In genomic region chr16:23754594-23755483, GRCh38 we compare ENCODE assay signal across 13 cellular contexts. TPM values are rescaled to one million over a fixed set of nuclear protein-coding genes. Genes with fewer than 3 reads are reported as not detected.
DNase-seq lines count a peak whose midpoint lies in the region; ATAC-seq and TF ChIP-seq lines count a peak whose summit lies in the region.
"Had no signal": no experiment of that assay in that cellular context is flagged by ENCODE, and none has a peak within 500 bp of the region (broad histone marks: within the 10 kb centered on the region; RNA-seq: fewer than 3 reads in every experiment).

CHP2 (plus strand) TSS chr16:23755026; CDS start chr16:23755050, 24 bp downstream.

- H3K36me3 ChIP-seq in iPS-15b (ENCODE audit: control insufficient read depth, insufficient read depth, low read length) (no peaks in the 10 kb centered on the region), gastrocnemius medialis (no peaks in the 10 kb centered on the region)

- ATAC-seq in gastrocnemius medialis (no peak), GM18517 (IDR thresholded peaks at IDR 0.05; ENCODE audit: unreplicated experiment) (no peak), HG02938 (IDR thresholded peaks at IDR 0.05; ENCODE audit: unreplicated experiment) (no peak), HG03280 (IDR thresholded peaks at IDR 0.05; ENCODE audit: unreplicated experiment) (no peak)

- H3K9me3 ChIP-seq in iPS-15b (ENCODE audit: control insufficient read depth, insufficient read depth, low read length) (no peaks in the 10 kb centered on the region), gastrocnemius medialis (no peaks in the 10 kb centered on the region)

- TF ChIP-seq CTCF in GM20000 (IDR thresholded peaks at IDR 0.05; ENCODE audit: extremely low read depth, missing control alignments) = no peak
- no peak for TF ChIP-seq CTCF in gastrocnemius medialis (IDR thresholded peaks at IDR 0.05 in 4 of 5, conservative IDR thresholded peaks at IDR 0.05 in 1 of 5)

- intact Hi-C loops in gastrocnemius medialis (cut with DNase I; ENCODE audit: low total_unique reads) = no loop called here

- peak within 1 kb of the TSS; percentile 73 for H3K4me3 ChIP-seq in iPS-15b (ENCODE audit: low read depth, low read length)
- H3K4me3 ChIP-seq in gastrocnemius medialis = peak within 1 kb of the TSS in 3 of 4 donors; percentile 10 to 17 (median 11)

- H3K27ac Mint-ChIP-seq in activated naive CD8-positive, alpha-beta T cell treated with anti-CD3 and anti-CD28 coated beads for 36 hours = no peak within 1 kb of the TSS
- H3K27ac Mint-ChIP-seq: activated T-helper 2 cell treated with anti-CD3 and anti-CD28 coated beads, Interferon-gamma antibody, Interleukin-2, Interleukin-4, amounts not matched to agents 10 μg/mL and 5 μg/mL and 100 μg/mL, durations not matched to agents 14 hours and 24 hours and 36 hours had no signal

- H3K36me3 Mint-ChIP-seq in activated naive CD8-positive, alpha-beta T cell treated with anti-CD3 and anti-CD28 coated beads for 36 hours = no peaks in the 10 kb centered on the region

- peaks cover 63% of the 10 kb centered on the region for H3K27me3 Mint-ChIP-seq in activated naive CD8-positive, alpha-beta T cell treated with anti-CD3 and anti-CD28 coated beads for 36 hours

- TF ChIP-seq POLR2A in gastrocnemius medialis (IDR thresholded peaks at IDR 0.05) = no peak

- H3K4me1 ChIP-seq in iPS-15b (ENCODE audit: control insufficient read depth, insufficient read depth, low read length) (peaks cover 6% of the 10 kb centered on the region), gastrocnemius medialis (no peaks in the 10 kb centered on the region)

- no peak within 1 kb of the TSS for H3K27ac ChIP-seq in gastrocnemius medialis

- H3K9ac ChIP-seq in iPS-15b (ENCODE audit: low read depth, low read length) = no peak within 1 kb of the TSS

- no peaks in the 10 kb centered on the region for H3K9me3 Mint-ChIP-seq in activated naive CD8-positive, alpha-beta T cell treated with anti-CD3 and anti-CD28 coated beads for 36 hours
- H3K9me3 Mint-ChIP-seq: activated T-helper 2 cell treated with anti-CD3 and anti-CD28 coated beads, Interferon-gamma antibody, Interleukin-2, Interleukin-4, amounts not matched to agents 10 μg/mL and 5 μg/mL and 100 μg/mL, durations not matched to agents 14 hours and 24 hours and 36 hours had no signal

- H3K4me3 Mint-ChIP-seq in activated naive CD8-positive, alpha-beta T cell treated with anti-CD3 and anti-CD28 coated beads for 36 hours = no peak within 1 kb of the TSS
- H3K4me3 Mint-ChIP-seq: neural crest cell had no signal

- in situ Hi-C loops in gastrocnemius medialis (cut with MboI; ENCODE audit: low sequenced_read_pairs in 4 of 4) = no loop called here

- H3K4me1 Mint-ChIP-seq in activated naive CD8-positive, alpha-beta T cell treated with anti-CD3 and anti-CD28 coated beads for 36 hours = no peaks in the 10 kb centered on the region
- H3K4me1 Mint-ChIP-seq: neural crest cell had no signal

- DNase-seq in GM20000 (ENCODE audit: low spot score) (peak; percentile 38), gastrocnemius medialis (no peak), CD1c-positive myeloid dendritic cell (ENCODE audit: extremely low spot score) (no peak)
- DNase-seq in activated naive CD8-positive, alpha-beta T cell treated with anti-CD3 and anti-CD28 coated beads for 36 hours = peak; percentile 9
- DNase-seq: erythroblast, GF-D8, NCI-H2081 treated with DMSO at 0.1 percent for 48 hours had no signal

- H3K27me3 ChIP-seq in iPS-15b (ENCODE audit: control insufficient read depth, insufficient read depth, low read length) (peaks cover 19% of the 10 kb centered on the region), gastrocnemius medialis (peaks cover 22 to 24% (median 24%) of the 10 kb centered on the region in 3 donors)

RNA-seq across cellular contexts. Expression of gene CHP2, which starts in this region (rescaled TPM):
- total RNA-seq in activated naive CD8-positive, alpha-beta T cell treated with anti-CD3 and anti-CD28 coated beads for 36 hours = not detected
- under 1 TPM in 1 of 4 donors, not detected in 3; 0.56 TPM for total RNA-seq in gastrocnemius medialis
- total RNA-seq: activated T-helper 2 cell treated with anti-CD3 and anti-CD28 coated beads, Interferon-gamma antibody, Interleukin-2, Interleukin-4, amounts not matched to agents 10 μg/mL and 5 μg/mL and 100 μg/mL, durations not matched to agents 14 hours and 24 hours and 36 hours; neural crest cell had no signal

Comparison
In these comparisons a context has a peak if more than half of its experiments do, and no peak if none do; other contexts are left out.
1. Peak in DNase-seq in activated naive CD8-positive, alpha-beta T cell treated with anti-CD3 and anti-CD28 coated beads for 36 hours; RNA of the gene not detected or under 1 TPM.